ENCODE assay signal across 9 cellular contexts in genomic region chr9:708556-709432, GRCh38.
DNase-seq lines count a peak whose midpoint lies in the region; ATAC-seq and TF ChIP-seq lines count a peak whose summit lies in the region.
"Had no signal": no experiment of that assay in that cellular context is flagged by ENCODE, and none has a peak within 500 bp of the region (broad histone marks: within the 10 kb centered on the region; RNA-seq: fewer than 3 reads in every experiment).

No MANE protein-coding gene starts in this region.

- peaks cover 5% of the 10 kb centered on the region for H3K36me3 Mint-ChIP-seq in activated T-helper 17 cell treated with anti-CD3 and anti-CD28 coated beads, Interleukin-2, amount 50 U/mL, for 72 hours (ENCODE audit: low read depth)
- H3K36me3 Mint-ChIP-seq in glutamatergic neuron (ENCODE audit: unreplicated experiment) (peaks cover 14% of the 10 kb centered on the region), GM23338 (ENCODE audit: low read depth) (peaks cover 22% of the 10 kb centered on the region)

- no peak for ATAC-seq in activated T-helper 17 cell treated with anti-CD3 and anti-CD28 coated beads, Interleukin-2, amount 50 U/mL, for 72 hours (replicated peaks)
- ATAC-seq in GM23338 = no peak

- H3F3A ChIP-seq in GM23248 (ENCODE audit: insufficient read depth) (peaks cover 20% of the 10 kb centered on the region; the same call in 1 of the 2 replicates), GM23338 (replicated peaks; ENCODE audit: low read depth) (no peaks in the 10 kb centered on the region)

- H3K9me3 Mint-ChIP-seq in activated T-helper 17 cell treated with anti-CD3 and anti-CD28 coated beads, Interleukin-2, amount 50 U/mL, for 72 hours = no peaks in the 10 kb centered on the region
- peaks cover 3% of the 10 kb centered on the region for H3K9me3 Mint-ChIP-seq in glutamatergic neuron (ENCODE audit: unreplicated experiment)
- H3K9me3 Mint-ChIP-seq in GM23338 = no peaks in the 10 kb centered on the region; the same call in 2 of the 3 replicates

- no peaks in the 10 kb centered on the region for H4K20me1 ChIP-seq in GM23248 (ENCODE audit: insufficient read depth)
- no peaks in the 10 kb centered on the region; the same call in 1 of the 2 replicates for H4K20me1 ChIP-seq in GM23338 (replicated peaks; ENCODE audit: insufficient read depth)

- H3K4me1 Mint-ChIP-seq in activated T-helper 17 cell treated with anti-CD3 and anti-CD28 coated beads, Interleukin-2, amount 50 U/mL, for 72 hours = peaks cover 4% of the 10 kb centered on the region
- peaks cover 14% of the 10 kb centered on the region for H3K4me1 Mint-ChIP-seq in glutamatergic neuron (ENCODE audit: low read depth, unreplicated experiment)
- H3K4me1 Mint-ChIP-seq in GM23338 = peaks cover 23% of the 10 kb centered on the region

- peaks cover 20% of the 10 kb centered on the region for H3K27me3 Mint-ChIP-seq in activated T-helper 17 cell treated with anti-CD3 and anti-CD28 coated beads, Interleukin-2, amount 50 U/mL, for 72 hours
- H3K27me3 Mint-ChIP-seq in glutamatergic neuron (ENCODE audit: unreplicated experiment) (peaks cover 2% of the 10 kb centered on the region), GM23338 (ENCODE audit: insufficient read depth, low read depth, poor library complexity) (peaks cover 11% of the 10 kb centered on the region)

- H2AFZ ChIP-seq in GM23248 (peak overlapping the region; percentile 60), GM23338 (no peak overlapping the region)

- TF ChIP-seq CTCF in glutamatergic neuron (IDR thresholded peaks at IDR 0.05; ENCODE audit: partially characterized antibody, unreplicated experiment) = no peak
- TF ChIP-seq CTCF in prostate gland (IDR thresholded peaks at IDR 0.05) = no peak
- TF ChIP-seq CTCF in GM23338 (conservative IDR thresholded peaks at IDR 0.05; ENCODE audit: low read depth in 2 of 2) = no peak

- peak overlapping the region; percentile 64 for H3K9ac ChIP-seq in GM23248

- intact Hi-C loops in prostate gland (cut with DNase I) = loop anchor here (5.0 kb wide), 1 partner anchor 39 kb away; no protein-coding TSS in a partner anchor

- in situ Hi-C loops in GM23248 (cut with MboI) = no loop called here
- in situ Hi-C loops in HAP-1 (cut with MboI; ENCODE audit: low sequenced_read_pairs) = no loop called here

- H3K4me1 ChIP-seq in GM23248 (ENCODE audit: insufficient read depth) = peaks cover 26% of the 10 kb centered on the region
- H3K4me1 ChIP-seq in prostate gland (replicated peaks) = peaks cover 5% of the 10 kb centered on the region
- peaks cover 5% of the 10 kb centered on the region for H3K4me1 ChIP-seq in GM23338 (ENCODE audit: insufficient read depth)
- H3K4me1 ChIP-seq in HAP-1 = peaks cover 24% of the 10 kb centered on the region

- WGBS in GM23248 (ENCODE audit: low coverage in 1 of 2, low lambda C conversion rate in 2 of 2, missing lambda C conversion rate in 2 of 2), 2 experiments = 23% methylated on average over 9 of the region's 9 CpGs
- 38% methylated on average over 9 of the region's 9 CpGs for WGBS in prostate gland

- H3K36me3 ChIP-seq in GM23248 (ENCODE audit: low read depth) (peaks cover 10% of the 10 kb centered on the region; the same call in 1 of the 2 replicates), prostate gland (peaks cover 4 to 11% of the 10 kb centered on the region in 2 donors), GM23338 (ENCODE audit: insufficient read depth) (no peaks in the 10 kb centered on the region; the same call in 1 of the 2 replicates), HAP-1 (replicated peaks) (peaks cover 15% of the 10 kb centered on the region; the same call in 1 of the 2 replicates)

- H3K27me3 ChIP-seq in GM23248 (replicated peaks; ENCODE audit: insufficient read depth) (no peaks in the 10 kb centered on the region), prostate gland (replicated peaks; ENCODE audit: insufficient read depth) (no peaks in the 10 kb centered on the region), GM23338 (ENCODE audit: insufficient read depth) (no peaks in the 10 kb centered on the region), HAP-1 (ENCODE audit: low read depth) (no peaks in the 10 kb centered on the region)

- peaks cover 68% of the 10 kb centered on the region for H3K79me2 ChIP-seq in GM23248 (ENCODE audit: insufficient read depth)
- H3K79me2 ChIP-seq in GM23338 (replicated peaks; ENCODE audit: insufficient read depth) = 0 out of 2 replicates have a peak, but pooled peaks cover 4% of the 10 kb centered on the region

- H3K27ac Mint-ChIP-seq in activated T-helper 17 cell treated with anti-CD3 and anti-CD28 coated beads, Interleukin-2, amount 50 U/mL, for 72 hours = no peak overlapping the region
- H3K27ac Mint-ChIP-seq in glutamatergic neuron (ENCODE audit: unreplicated experiment) (no peak overlapping the region), GM23338 (no peak overlapping the region)

- peak overlapping the region; percentile 19; the same call in 1 of the 2 replicates for H3K27ac ChIP-seq in GM23248
- peak overlapping the region; percentile 72 to 84 for H3K27ac ChIP-seq in prostate gland
- no peak overlapping the region for H3K27ac ChIP-seq in GM23338 (ENCODE audit: low read depth)

- TF ChIP-seq POLR2A in prostate gland (IDR thresholded peaks at IDR 0.05) = no peak

- DNase-seq in GM23248 (peak; percentile 49), glutamatergic neuron (no peak), prostate gland (ENCODE audit: low spot score) (no peak), NCI-H1694 (lab: John Stamatoyannopoulos, UW) (no peak), GM23338 (ENCODE audit: low spot score) (no peak), HAP-1 (ENCODE audit: low spot score in 2 of 2) (no peak), SW480 (ENCODE audit: low spot score) (no peak)
- DNase-seq: NCI-H1694 treated with DMSO at 0.1 percent for 48 hours had no signal

- H3K9me2 ChIP-seq in GM23248 (ENCODE audit: insufficient read depth) (no peaks in the 10 kb centered on the region), GM23338 (ENCODE audit: insufficient read depth) (no peaks in the 10 kb centered on the region)

- peak overlapping the region; percentile 33 for H3K4me3 Mint-ChIP-seq in activated T-helper 17 cell treated with anti-CD3 and anti-CD28 coated beads, Interleukin-2, amount 50 U/mL, for 72 hours
- peak overlapping the region; percentile 20 for H3K4me3 Mint-ChIP-seq in glutamatergic neuron (ENCODE audit: unreplicated experiment)
- H3K4me3 Mint-ChIP-seq in GM23338 = no peak overlapping the region; the same call in 2 of the 3 replicates

- H3K4me2 ChIP-seq in GM23248 (ENCODE audit: unreplicated experiment) (peak overlapping the region; percentile 85), GM23338 (no peak overlapping the region)

- H3K4me3 ChIP-seq in GM23248 = peak overlapping the region; percentile 68
- peak overlapping the region; percentile 5 to 20 for H3K4me3 ChIP-seq in prostate gland
- H3K4me3 ChIP-seq in GM23338 = no peak overlapping the region
- H3K4me3 ChIP-seq in HAP-1 = no peak overlapping the region

- H3K9me3 ChIP-seq in GM23248 (ENCODE audit: low read depth) = no peaks in the 10 kb centered on the region
- H3K9me3 ChIP-seq in prostate gland = no peaks in the 10 kb centered on the region
- H3K9me3 ChIP-seq in HAP-1 = no peaks in the 10 kb centered on the region

TF ChIP-seq in GM23338, 12 proteins besides CTCF, POLR2A, EP300 and RAD21:
- TF ChIP-seq STAT1 (IDR thresholded peaks at IDR 0.05; ENCODE audit: unreplicated experiment) (no peak), CREB1 (CRISPR knock-in tag; IDR thresholded peaks at IDR 0.05; ENCODE audit: low read depth) (no peak), NANOG (IDR thresholded peaks at IDR 0.05; ENCODE audit: borderline replicate concordance) (no peak), ZNF331 (CRISPR knock-in tag; IDR thresholded peaks at IDR 0.05; ENCODE audit: low read depth) (no peak), JUNB (IDR thresholded peaks at IDR 0.05; ENCODE audit: unreplicated experiment) (no peak)
TF ChIP-seq in GM23338: peak in this region for 0.

Comparison
In these comparisons a context has a peak if more than half of its experiments do, and no peak if none do; other contexts are left out.
1. H3K4me3 ChIP-seq: peak in GM23248 (single experiment) and prostate gland (2 of 2); none in GM23338 (single experiment) and HAP-1 (single experiment).